1 cellular context compared by ENCODE assay signal in genomic region chr20:35904982-35905663, GRCh38.
TF ChIP-seq lines count a peak whose summit lies in the region.

No MANE protein-coding gene starts in this region.

TF ChIP-seq in HepG2, 621 proteins besides CTCF, POLR2A, EP300 and RAD21:
- TF ChIP-seq FOXO4 (CRISPR knock-in tag; conservative IDR thresholded peaks at IDR 0.05) (0 out of 2 replicates have a peak, but pooled peaks have one; percentile 78), ZNF264 (CRISPR knock-in tag; IDR thresholded peaks at IDR 0.05) (peak; percentile 93), ATF7 (IDR thresholded peaks at IDR 0.05) (peak; percentile 26; the same call in 1 of the 2 replicates), ATF7 (CRISPR knock-in tag; IDR thresholded peaks at IDR 0.05) (no peak), GTF3A (CRISPR knock-in tag; conservative IDR thresholded peaks at IDR 0.05) (no peak), ZNF367 (CRISPR knock-in tag; IDR thresholded peaks at IDR 0.05; ENCODE audit: borderline replicate concordance) (no peak)
